In the genomic region with DNA sequence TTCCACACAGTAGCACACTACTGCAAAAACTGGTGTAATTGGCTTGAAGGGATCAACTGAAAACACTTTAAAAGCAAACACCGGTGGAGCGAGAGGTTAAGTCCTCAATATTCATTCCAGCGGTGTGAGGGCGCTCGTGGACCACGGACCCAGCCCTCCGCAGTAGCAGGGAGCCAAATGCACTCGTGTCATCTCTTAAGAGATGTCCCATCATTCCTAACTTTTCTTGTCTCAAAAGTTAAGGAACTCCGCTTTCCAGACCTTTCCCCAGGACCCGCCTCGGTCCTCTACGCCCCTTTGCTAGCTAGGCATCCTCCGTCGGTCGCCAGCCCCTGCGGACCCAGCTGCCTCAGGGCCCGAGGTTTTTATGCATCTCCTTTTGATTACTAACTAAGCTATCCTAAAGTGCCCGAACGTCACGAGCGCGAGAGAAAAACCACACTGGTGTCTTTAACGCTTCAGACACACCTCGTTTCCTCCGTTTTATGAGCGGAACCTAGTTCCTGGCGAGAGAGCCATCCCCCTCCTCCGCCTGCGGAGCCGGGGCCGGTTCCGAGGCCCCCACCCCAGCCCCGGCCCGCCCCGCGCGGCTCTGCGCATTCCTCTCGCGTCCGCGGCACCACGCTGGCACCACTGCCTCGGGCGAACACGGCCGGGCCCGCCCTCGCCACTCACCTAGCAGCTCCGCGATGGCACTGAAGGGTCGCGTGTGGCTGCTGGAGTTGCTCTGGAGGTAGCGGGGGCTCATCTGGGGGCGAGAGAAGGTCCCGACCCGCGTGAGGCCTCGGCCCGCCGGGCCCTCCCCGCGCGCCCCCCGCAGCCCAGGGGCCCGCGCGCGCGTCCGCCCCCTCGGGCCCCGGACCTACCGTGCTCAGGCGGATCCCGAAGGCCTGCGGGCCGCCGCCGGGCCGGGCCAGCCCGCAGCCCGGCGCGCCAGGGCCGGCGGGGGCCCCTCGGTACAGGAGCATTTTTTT, we compare ENCODE assay signal across 1 cellular context.
A peak's percentile ranks its signal among the peaks of the same experiment; 100 is the strongest.
TF ChIP-seq lines count a peak whose summit lies in the region.

No MANE protein-coding gene starts in this region.

TF ChIP-seq in HepG2, 621 proteins besides CTCF, POLR2A, EP300 and RAD21 (continued from another document):
- TF ChIP-seq, protein P1, sequence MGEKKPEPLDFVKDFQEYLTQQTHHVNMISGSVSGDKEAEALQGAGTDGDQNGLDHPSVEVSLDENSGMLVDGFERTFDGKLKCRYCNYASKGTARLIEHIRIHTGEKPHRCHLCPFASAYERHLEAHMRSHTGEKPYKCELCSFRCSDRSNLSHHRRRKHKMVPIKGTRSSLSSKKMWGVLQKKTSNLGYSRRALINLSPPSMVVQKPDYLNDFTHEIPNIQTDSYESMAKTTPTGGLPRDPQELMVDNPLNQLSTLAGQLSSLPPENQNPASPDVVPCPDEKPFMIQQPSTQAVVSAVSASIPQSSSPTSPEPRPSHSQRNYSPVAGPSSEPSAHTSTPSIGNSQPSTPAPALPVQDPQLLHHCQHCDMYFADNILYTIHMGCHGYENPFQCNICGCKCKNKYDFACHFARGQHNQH (CRISPR knock-in tag; IDR thresholded peaks at IDR 0.05): no peak
- TF ChIP-seq, protein P2, sequence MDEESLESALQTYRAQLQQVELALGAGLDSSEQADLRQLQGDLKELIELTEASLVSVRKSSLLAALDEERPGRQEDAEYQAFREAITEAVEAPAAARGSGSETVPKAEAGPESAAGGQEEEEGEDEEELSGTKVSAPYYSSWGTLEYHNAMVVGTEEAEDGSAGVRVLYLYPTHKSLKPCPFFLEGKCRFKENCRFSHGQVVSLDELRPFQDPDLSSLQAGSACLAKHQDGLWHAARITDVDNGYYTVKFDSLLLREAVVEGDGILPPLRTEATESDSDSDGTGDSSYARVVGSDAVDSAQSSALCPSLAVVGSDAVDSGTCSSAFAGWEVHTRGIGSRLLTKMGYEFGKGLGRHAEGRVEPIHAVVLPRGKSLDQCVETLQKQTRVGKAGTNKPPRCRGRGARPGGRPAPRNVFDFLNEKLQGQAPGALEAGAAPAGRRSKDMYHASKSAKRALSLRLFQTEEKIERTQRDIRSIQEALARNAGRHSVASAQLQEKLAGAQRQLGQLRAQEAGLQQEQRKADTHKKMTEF (CRISPR knock-in tag; IDR thresholded peaks at IDR 0.05): no peak
- TF ChIP-seq ZMYM3 (CRISPR knock-in tag; IDR thresholded peaks at IDR 0.05) (no peak), TEAD3 (CRISPR knock-in tag; optimal IDR thresholded peaks at IDR 0.05; ENCODE audit: borderline replicate concordance) (peak; percentile 88), ETV5 (CRISPR knock-in tag; IDR thresholded peaks at IDR 0.05; ENCODE audit: borderline replicate concordance) (no peak), ZNF777 (CRISPR knock-in tag; IDR thresholded peaks at IDR 0.05) (peak; percentile 78), ZFX (CRISPR knock-in tag; IDR thresholded peaks at IDR 0.05; ENCODE audit: low read depth) (peak; percentile 14; the same call in 1 of the 2 replicates), XRCC5 (optimal IDR thresholded peaks at IDR 0.05; ENCODE audit: low read length) (peak; percentile 31), GABPA (IDR thresholded peaks at IDR 0.05; ENCODE audit: low read depth, low read length) (no peak), GABPA (CRISPR knock-in tag; IDR thresholded peaks at IDR 0.05; ENCODE audit: low read depth) (no peak), STAG1 (CRISPR knock-in tag; IDR thresholded peaks at IDR 0.05) (peak; percentile 68), PHF8 (CRISPR knock-in tag; IDR thresholded peaks at IDR 0.05) (0 out of 2 replicates have a peak, but pooled peaks have one; percentile 15), MAZ (IDR thresholded peaks at IDR 0.05; ENCODE audit: borderline replicate concordance, low read depth, low read length) (no peak), MAZ (CRISPR knock-in tag; IDR thresholded peaks at IDR 0.05; ENCODE audit: low read depth) (0 out of 2 replicates have a peak, but pooled peaks have one; percentile 7), MTF1 (CRISPR knock-in tag; IDR thresholded peaks at IDR 0.05) (no peak), ZFP1 (CRISPR knock-in tag; IDR thresholded peaks at IDR 0.05) (peak; percentile 37; the same call in 1 of the 2 replicates), EEA1 (CRISPR knock-in tag; IDR thresholded peaks at IDR 0.05; ENCODE audit: borderline replicate concordance) (no peak)
- TF ChIP-seq, protein P3, sequence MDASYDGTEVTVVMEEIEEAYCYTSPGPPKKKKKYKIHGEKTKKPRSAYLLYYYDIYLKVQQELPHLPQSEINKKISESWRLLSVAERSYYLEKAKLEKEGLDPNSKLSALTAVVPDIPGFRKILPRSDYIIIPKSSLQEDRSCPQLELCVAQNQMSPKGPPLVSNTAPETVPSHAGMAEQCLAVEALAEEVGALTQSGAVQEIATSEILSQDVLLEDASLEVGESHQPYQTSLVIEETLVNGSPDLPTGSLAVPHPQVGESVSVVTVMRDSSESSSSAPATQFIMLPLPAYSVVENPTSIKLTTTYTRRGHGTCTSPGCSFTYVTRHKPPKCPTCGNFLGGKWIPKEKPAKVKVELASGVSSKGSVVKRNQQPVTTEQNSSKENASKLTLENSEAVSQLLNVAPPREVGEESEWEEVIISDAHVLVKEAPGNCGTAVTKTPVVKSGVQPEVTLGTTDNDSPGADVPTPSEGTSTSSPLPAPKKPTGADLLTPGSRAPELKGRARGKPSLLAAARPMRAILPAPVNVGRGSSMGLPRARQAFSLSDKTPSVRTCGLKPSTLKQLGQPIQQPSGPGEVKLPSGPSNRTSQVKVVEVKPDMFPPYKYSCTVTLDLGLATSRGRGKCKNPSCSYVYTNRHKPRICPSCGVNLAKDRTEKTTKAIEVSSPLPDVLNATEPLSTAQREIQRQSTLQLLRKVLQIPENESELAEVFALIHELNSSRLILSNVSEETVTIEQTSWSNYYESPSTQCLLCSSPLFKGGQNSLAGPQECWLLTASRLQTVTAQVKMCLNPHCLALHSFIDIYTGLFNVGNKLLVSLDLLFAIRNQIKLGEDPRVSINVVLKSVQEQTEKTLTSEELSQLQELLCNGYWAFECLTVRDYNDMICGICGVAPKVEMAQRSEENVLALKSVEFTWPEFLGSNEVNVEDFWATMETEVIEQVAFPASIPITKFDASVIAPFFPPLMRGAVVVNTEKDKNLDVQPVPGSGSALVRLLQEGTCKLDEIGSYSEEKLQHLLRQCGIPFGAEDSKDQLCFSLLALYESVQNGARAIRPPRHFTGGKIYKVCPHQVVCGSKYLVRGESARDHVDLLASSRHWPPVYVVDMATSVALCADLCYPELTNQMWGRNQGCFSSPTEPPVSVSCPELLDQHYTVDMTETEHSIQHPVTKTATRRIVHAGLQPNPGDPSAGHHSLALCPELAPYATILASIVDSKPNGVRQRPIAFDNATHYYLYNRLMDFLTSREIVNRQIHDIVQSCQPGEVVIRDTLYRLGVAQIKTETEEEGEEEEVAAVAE (CRISPR knock-in tag; IDR thresholded peaks at IDR 0.05; ENCODE audit: borderline replicate concordance): 0 out of 2 replicates have a peak, but pooled peaks have one; percentile 29
- TF ChIP-seq, protein P4, sequence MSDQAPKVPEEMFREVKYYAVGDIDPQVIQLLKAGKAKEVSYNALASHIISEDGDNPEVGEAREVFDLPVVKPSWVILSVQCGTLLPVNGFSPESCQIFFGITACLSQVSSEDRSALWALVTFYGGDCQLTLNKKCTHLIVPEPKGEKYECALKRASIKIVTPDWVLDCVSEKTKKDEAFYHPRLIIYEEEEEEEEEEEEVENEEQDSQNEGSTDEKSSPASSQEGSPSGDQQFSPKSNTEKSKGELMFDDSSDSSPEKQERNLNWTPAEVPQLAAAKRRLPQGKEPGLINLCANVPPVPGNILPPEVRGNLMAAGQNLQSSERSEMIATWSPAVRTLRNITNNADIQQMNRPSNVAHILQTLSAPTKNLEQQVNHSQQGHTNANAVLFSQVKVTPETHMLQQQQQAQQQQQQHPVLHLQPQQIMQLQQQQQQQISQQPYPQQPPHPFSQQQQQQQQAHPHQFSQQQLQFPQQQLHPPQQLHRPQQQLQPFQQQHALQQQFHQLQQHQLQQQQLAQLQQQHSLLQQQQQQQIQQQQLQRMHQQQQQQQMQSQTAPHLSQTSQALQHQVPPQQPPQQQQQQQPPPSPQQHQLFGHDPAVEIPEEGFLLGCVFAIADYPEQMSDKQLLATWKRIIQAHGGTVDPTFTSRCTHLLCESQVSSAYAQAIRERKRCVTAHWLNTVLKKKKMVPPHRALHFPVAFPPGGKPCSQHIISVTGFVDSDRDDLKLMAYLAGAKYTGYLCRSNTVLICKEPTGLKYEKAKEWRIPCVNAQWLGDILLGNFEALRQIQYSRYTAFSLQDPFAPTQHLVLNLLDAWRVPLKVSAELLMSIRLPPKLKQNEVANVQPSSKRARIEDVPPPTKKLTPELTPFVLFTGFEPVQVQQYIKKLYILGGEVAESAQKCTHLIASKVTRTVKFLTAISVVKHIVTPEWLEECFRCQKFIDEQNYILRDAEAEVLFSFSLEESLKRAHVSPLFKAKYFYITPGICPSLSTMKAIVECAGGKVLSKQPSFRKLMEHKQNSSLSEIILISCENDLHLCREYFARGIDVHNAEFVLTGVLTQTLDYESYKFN (CRISPR knock-in tag; conservative IDR thresholded peaks at IDR 0.05): no peak
- TF ChIP-seq, protein P5, sequence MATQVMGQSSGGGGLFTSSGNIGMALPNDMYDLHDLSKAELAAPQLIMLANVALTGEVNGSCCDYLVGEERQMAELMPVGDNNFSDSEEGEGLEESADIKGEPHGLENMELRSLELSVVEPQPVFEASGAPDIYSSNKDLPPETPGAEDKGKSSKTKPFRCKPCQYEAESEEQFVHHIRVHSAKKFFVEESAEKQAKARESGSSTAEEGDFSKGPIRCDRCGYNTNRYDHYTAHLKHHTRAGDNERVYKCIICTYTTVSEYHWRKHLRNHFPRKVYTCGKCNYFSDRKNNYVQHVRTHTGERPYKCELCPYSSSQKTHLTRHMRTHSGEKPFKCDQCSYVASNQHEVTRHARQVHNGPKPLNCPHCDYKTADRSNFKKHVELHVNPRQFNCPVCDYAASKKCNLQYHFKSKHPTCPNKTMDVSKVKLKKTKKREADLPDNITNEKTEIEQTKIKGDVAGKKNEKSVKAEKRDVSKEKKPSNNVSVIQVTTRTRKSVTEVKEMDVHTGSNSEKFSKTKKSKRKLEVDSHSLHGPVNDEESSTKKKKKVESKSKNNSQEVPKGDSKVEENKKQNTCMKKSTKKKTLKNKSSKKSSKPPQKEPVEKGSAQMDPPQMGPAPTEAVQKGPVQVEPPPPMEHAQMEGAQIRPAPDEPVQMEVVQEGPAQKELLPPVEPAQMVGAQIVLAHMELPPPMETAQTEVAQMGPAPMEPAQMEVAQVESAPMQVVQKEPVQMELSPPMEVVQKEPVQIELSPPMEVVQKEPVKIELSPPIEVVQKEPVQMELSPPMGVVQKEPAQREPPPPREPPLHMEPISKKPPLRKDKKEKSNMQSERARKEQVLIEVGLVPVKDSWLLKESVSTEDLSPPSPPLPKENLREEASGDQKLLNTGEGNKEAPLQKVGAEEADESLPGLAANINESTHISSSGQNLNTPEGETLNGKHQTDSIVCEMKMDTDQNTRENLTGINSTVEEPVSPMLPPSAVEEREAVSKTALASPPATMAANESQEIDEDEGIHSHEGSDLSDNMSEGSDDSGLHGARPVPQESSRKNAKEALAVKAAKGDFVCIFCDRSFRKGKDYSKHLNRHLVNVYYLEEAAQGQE (IDR thresholded peaks at IDR 0.05; ENCODE audit: borderline replicate concordance in 1 of 2, low read depth in 1 of 2, low read length in 2 of 2): no peak
- TF ChIP-seq, protein P6, sequence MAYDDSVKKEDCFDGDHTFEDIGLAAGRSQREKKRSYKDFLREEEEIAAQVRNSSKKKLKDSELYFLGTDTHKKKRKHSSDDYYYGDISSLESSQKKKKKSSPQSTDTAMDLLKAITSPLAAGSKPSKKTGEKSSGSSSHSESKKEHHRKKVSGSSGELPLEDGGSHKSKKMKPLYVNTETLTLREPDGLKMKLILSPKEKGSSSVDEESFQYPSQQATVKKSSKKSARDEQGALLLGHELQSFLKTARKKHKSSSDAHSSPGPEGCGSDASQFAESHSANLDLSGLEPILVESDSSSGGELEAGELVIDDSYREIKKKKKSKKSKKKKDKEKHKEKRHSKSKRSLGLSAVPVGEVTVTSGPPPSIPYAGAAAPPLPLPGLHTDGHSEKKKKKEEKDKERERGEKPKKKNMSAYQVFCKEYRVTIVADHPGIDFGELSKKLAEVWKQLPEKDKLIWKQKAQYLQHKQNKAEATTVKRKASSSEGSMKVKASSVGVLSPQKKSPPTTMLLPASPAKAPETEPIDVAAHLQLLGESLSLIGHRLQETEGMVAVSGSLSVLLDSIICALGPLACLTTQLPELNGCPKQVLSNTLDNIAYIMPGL (CRISPR knock-in tag; IDR thresholded peaks at IDR 0.05; ENCODE audit: borderline replicate concordance in 1 of 2, low read depth in 1 of 2): peak; percentile 39 to 48
